11 cellular contexts compared by ENCODE assay signal in the genomic region with DNA sequence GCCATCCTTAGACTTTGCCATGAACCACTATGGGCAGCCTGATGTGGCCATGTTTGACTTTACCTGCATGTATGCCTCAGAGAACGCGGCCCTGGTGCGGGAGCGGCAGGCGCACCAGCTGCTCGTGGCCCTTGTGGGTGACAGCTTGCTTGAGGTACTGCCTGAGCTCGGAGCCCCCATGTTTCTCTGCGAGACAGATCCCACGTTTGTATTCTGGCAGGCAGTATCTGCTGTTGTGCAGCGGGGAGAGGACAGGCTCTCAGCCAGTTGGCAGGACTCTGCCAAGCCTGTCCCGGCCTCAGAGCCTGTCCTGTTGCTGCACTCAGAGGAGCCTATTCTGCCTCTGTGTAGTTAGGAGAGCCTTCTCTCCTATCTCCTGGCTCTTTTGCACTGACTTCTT.
A peak's percentile ranks its signal among the peaks of the same experiment; 100 is the strongest.
DNase-seq lines count a peak whose midpoint lies in the region; ATAC-seq and TF ChIP-seq lines count a peak whose summit lies in the region.
"Had no signal": no experiment of that assay in that cellular context is flagged by ENCODE, and none has a peak within 500 bp of the region (broad histone marks: within the 10 kb centered on the region; RNA-seq: fewer than 3 reads in every experiment).

No MANE protein-coding gene starts in this region.

- no peak for TF ChIP-seq CTCF in VCaP (conservative IDR thresholded peaks at IDR 0.05)

- H3K27ac ChIP-seq in VCaP (peak overlapping the region; percentile 18; the same call in 1 of the 2 replicates), epithelial cell of prostate (peak overlapping the region; percentile 92), temporal lobe (ENCODE audit: low read depth, low read length) (peak overlapping the region; percentile 50)

- no peak for DNase-seq in epithelial cell of prostate (ENCODE audit: low read depth, low spot score)
- DNase-seq in medulla oblongata (ENCODE audit: extremely low spot score): peak; percentile 86
- DNase-seq in stimulated activated CD4-positive, alpha-beta T cell treated with anti-CD3 and anti-CD28 coated beads, Interleukin-2, amount 100 ng/mL, for 24 hours: no peak
- no peak for DNase-seq in DMS79 (lab: John Stamatoyannopoulos, UW)
- DNase-seq: NCI-H1105 treated with DMSO at 0.1 percent for 48 hours, T-helper 17 cell had no signal

- ATAC-seq in HG03469 (IDR thresholded peaks at IDR 0.05; ENCODE audit: unreplicated experiment) (no peak), HG02798 (IDR thresholded peaks at IDR 0.05; ENCODE audit: poor library complexity, unreplicated experiment) (no peak)
- ATAC-seq: left colon, T-helper 17 cell had no signal

Comparison
In these comparisons a context has a peak if more than half of its experiments do, and no peak if none do; other contexts are left out.
1. H3K27ac ChIP-seq: peak in every context shown above with its lines; median percentile 92 in epithelial cell of prostate; 50 in temporal lobe; 18 in VCaP.